Comparison of ENCODE assay signal across 9 cellular contexts in the genomic region with DNA sequence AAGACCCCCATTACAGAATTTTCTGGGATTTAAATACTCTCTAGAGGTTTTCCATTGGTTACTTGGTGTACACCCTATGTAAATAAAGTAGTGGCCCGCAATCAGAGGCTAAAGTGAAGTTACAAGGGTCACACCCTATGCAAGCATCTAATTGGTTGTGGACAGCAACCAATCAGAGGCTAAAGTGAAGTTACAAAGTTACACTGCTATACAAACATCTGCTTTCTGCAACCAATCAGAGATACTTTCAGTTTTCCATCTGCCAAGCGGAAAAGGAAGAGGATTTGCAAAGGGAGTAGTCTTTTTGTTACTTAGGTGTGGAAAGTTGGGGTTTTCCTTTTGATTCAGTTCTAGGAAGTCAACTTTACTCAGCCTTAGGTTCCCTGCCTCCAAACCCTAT. TPM values are rescaled to one million over a fixed set of nuclear protein-coding genes. Genes with fewer than 3 reads are reported as not detected.
DNase-seq lines count a peak whose midpoint lies in the region; ATAC-seq and TF ChIP-seq lines count a peak whose summit lies in the region.
"Had no signal": no experiment of that assay in that cellular context is flagged by ENCODE, and none has a peak within 500 bp of the region (broad histone marks: within the 10 kb centered on the region; RNA-seq: fewer than 3 reads in every experiment).

No MANE protein-coding gene starts in this region.

- peak overlapping the region; percentile 64 for H3K27ac Mint-ChIP-seq in activated T-helper 1 cell treated with anti-CD3 and anti-CD28 coated beads, Interleukin-12 subunit alpha, Interleukin-12 subunit beta, Interleukin-2, Interleukin-4 antibody, amounts not matched to agents 30 ng/mL and 10 ng/mL and 1 ng/mL, durations not matched to agents 14 hours and 24 hours and 36 hours

- H3K27ac ChIP-seq in heart right ventricle (peak overlapping the region in 4 of 10 donors; percentile 47 to 72 (median 60)), upper lobe of right lung (peak overlapping the region; percentile 11)

- peak overlapping the region; percentile 40 for H3K4me3 Mint-ChIP-seq in activated T-helper 1 cell treated with anti-CD3 and anti-CD28 coated beads, Interleukin-12 subunit alpha, Interleukin-12 subunit beta, Interleukin-2, Interleukin-4 antibody, amounts not matched to agents 30 ng/mL and 10 ng/mL and 1 ng/mL, durations not matched to agents 14 hours and 24 hours and 36 hours

- H3K27me3 Mint-ChIP-seq in activated T-helper 1 cell treated with anti-CD3 and anti-CD28 coated beads, Interleukin-12 subunit alpha, Interleukin-12 subunit beta, Interleukin-2, Interleukin-4 antibody, amounts not matched to agents 30 ng/mL and 10 ng/mL and 1 ng/mL, durations not matched to agents 14 hours and 24 hours and 36 hours (ENCODE audit: insufficient read depth), result no peaks in the 10 kb centered on the region

- 51 to 84% methylated on average over 2 of the region's 2 CpGs for WGBS in heart right ventricle, 2 donors

- no peaks in the 10 kb centered on the region for H3K9me3 Mint-ChIP-seq in activated T-helper 1 cell treated with anti-CD3 and anti-CD28 coated beads, Interleukin-12 subunit alpha, Interleukin-12 subunit beta, Interleukin-2, Interleukin-4 antibody, amounts not matched to agents 30 ng/mL and 10 ng/mL and 1 ng/mL, durations not matched to agents 14 hours and 24 hours and 36 hours

- TF ChIP-seq CTCF in heart right ventricle (IDR thresholded peaks at IDR 0.05) (no peak), upper lobe of right lung (IDR thresholded peaks at IDR 0.05) (no peak)

- peaks cover 0 to 18% (median 4%) of the 10 kb centered on the region in 9 donors for H3K4me1 ChIP-seq in heart right ventricle
- no peaks in the 10 kb centered on the region for H3K4me1 ChIP-seq in upper lobe of right lung

- DNase-seq in heart right ventricle (peak in 1 of 2 donors; percentile 8), cardiac septum (ENCODE audit: low spot score) (no peak), kidney tubule cell (ENCODE audit: low spot score) (peak; percentile 44), upper lobe of right lung (no peak), GM19238 (ENCODE audit: insufficient read length, low spot score) (no peak)
- peak; percentile 5 for DNase-seq in activated T-helper 1 cell treated with anti-CD3 and anti-CD28 coated beads, Interleukin-12 subunit alpha, Interleukin-12 subunit beta, Interleukin-2, Interleukin-4 antibody, amounts not matched to agents 30 ng/mL and 10 ng/mL and 1 ng/mL, durations not matched to agents 14 hours and 24 hours and 36 hours (ENCODE audit: low spot score)
- DNase-seq: NCI-H187 treated with DMSO at 0.1 percent for 48 hours had no signal

- no peaks in the 10 kb centered on the region for H3K36me3 ChIP-seq in heart right ventricle
- H3K36me3 ChIP-seq in upper lobe of right lung, result no peaks in the 10 kb centered on the region

- H3K4me3 ChIP-seq in heart right ventricle, result peak overlapping the region in 6 of 10 donors; percentile 21 to 37 (median 35)
- peak overlapping the region; percentile 37 for H3K4me3 ChIP-seq in upper lobe of right lung

- H3K27me3 ChIP-seq in heart right ventricle (no peaks in the 10 kb centered on the region), upper lobe of right lung (no peaks in the 10 kb centered on the region)

- H3K9me3 ChIP-seq in heart right ventricle, result no peaks in the 10 kb centered on the region
- H3K9me3 ChIP-seq in upper lobe of right lung, result no peaks in the 10 kb centered on the region

- H3K36me3 Mint-ChIP-seq in activated T-helper 1 cell treated with anti-CD3 and anti-CD28 coated beads, Interleukin-12 subunit alpha, Interleukin-12 subunit beta, Interleukin-2, Interleukin-4 antibody, amounts not matched to agents 30 ng/mL and 10 ng/mL and 1 ng/mL, durations not matched to agents 14 hours and 24 hours and 36 hours (ENCODE audit: low read depth), result peaks cover 3% of the 10 kb centered on the region

- peaks cover 33% of the 10 kb centered on the region for H3K4me1 Mint-ChIP-seq in activated T-helper 1 cell treated with anti-CD3 and anti-CD28 coated beads, Interleukin-12 subunit alpha, Interleukin-12 subunit beta, Interleukin-2, Interleukin-4 antibody, amounts not matched to agents 30 ng/mL and 10 ng/mL and 1 ng/mL, durations not matched to agents 14 hours and 24 hours and 36 hours (ENCODE audit: low read depth)

- intact Hi-C loops in heart right ventricle (cut with DNase I), result loop anchor here in 2 of 10 donors (5.0 to 10.0 kb wide), 3 partner anchors 107 to 123 kb away; a partner anchor contains a TSS
- intact Hi-C loops in cardiac septum (cut with DNase I), result loop anchor here (5.0 kb wide), 1 partner anchor 109 kb away; a partner anchor contains a TSS
- intact Hi-C loops in activated T-helper 1 cell treated with anti-CD3 and anti-CD28 coated beads, Interleukin-12 subunit alpha, Interleukin-12 subunit beta, Interleukin-2, Interleukin-4 antibody, amounts not matched to agents 30 ng/mL and 10 ng/mL and 1 ng/mL, durations not matched to agents 14 hours and 24 hours and 36 hours (cut with micrococcal nuclease), result loop anchor here (1.0 to 10.0 kb wide), 4 partner anchors 107 to 314 kb away; a partner anchor contains a TSS
- intact Hi-C loops in upper lobe of right lung (cut with DNase I), result no loop called here

- ATAC-seq in heart right ventricle (peak in 6 of 8 donors; percentile 26 to 50 (median 44)), upper lobe of right lung (peak; percentile 71), HG03280 (IDR thresholded peaks at IDR 0.05; ENCODE audit: unreplicated experiment) (no peak), GM19452 (IDR thresholded peaks at IDR 0.05; ENCODE audit: unreplicated experiment) (no peak)

RNA-seq across cellular contexts. Expression of a gene that starts 2.0 kb away (rescaled TPM):
- 100 to 1,000 TPM in 2 of 10 donors, 10 to 100 TPM in 8; 71.2 to 107 (median 92.4) TPM for total RNA-seq in heart right ventricle
- polyA plus RNA-seq in heart right ventricle, result 10 to 100 TPM in 1 of 2 donors, 1 to 10 TPM in 1; 8.1 to 32.6 TPM
- total RNA-seq in cardiac septum, result 86.8 TPM
- 63.9 and 72.7 TPM in 2 replicates for total RNA-seq in activated T-helper 1 cell treated with anti-CD3 and anti-CD28 coated beads, Interleukin-12 subunit alpha, Interleukin-12 subunit beta, Interleukin-2, Interleukin-4 antibody, amounts not matched to agents 30 ng/mL and 10 ng/mL and 1 ng/mL, durations not matched to agents 14 hours and 24 hours and 36 hours
- 83.4 TPM for total RNA-seq in upper lobe of right lung

Comparison
In these comparisons a context has a peak if more than half of its experiments do, and no peak if none do; other contexts are left out.
1. ATAC-seq: peak in heart right ventricle (6 of 8) and upper lobe of right lung (single experiment); none in HG03280 (single experiment) and GM19452 (single experiment).
2. DNase-seq: peak in activated T-helper 1 cell treated with anti-CD3 and anti-CD28 coated beads, Interleukin-12 subunit alpha, Interleukin-12 subunit beta, Interleukin-2, Interleukin-4 antibody, amounts not matched to agents 30 ng/mL and 10 ng/mL and 1 ng/mL, durations not matched to agents 14 hours and 24 hours and 36 hours (single experiment) and kidney tubule cell (single experiment); none in cardiac septum (single experiment), upper lobe of right lung (single experiment) and GM19238 (single experiment).